10 cellular contexts compared by ENCODE assay signal in the genomic region with DNA sequence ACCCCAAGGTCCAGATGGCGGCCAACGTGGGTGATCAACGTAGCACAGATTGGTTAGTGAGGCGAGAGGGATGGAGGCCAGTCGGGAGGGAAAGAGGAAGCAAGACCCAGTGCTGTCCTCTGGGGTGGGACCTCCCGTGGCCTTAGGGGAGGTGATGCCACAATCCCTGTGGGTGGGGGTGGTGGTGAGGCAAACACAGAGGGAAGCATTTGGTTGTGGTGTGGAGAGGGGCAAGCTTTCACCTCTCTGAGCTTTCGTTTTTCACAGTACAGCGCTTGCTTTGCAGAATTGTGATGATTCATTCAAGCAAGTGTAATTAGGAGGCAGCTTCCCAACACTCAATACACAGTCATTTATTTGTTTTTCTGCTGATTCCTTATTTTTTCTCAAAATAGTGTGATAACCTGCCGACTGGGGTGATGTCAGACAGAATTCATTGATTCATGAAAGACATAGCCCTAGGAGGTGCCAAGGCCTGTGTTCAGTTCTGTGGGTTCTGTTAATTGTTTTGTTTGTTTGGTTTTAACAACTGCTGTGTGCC. TPM values are rescaled to one million over a fixed set of nuclear protein-coding genes. Genes with fewer than 3 reads are reported as not detected.
DNase-seq lines count a peak whose midpoint lies in the region; ATAC-seq, FAIRE-seq and TF ChIP-seq lines count a peak whose summit lies in the region.
"Had no signal": no experiment of that assay in that cellular context is flagged by ENCODE, and none has a peak within 500 bp of the region (broad histone marks: within the 10 kb centered on the region; RNA-seq: fewer than 3 reads in every experiment).

No MANE protein-coding gene starts in this region.

- H3K79me2 ChIP-seq in ACC112 (ENCODE audit: control insufficient read depth, insufficient read depth, low read length, unreplicated experiment) = peaks cover 70% of the 10 kb centered on the region

- H3K4me1 Mint-ChIP-seq in activated T-helper 1 cell treated with anti-CD3 and anti-CD28 coated beads, Interleukin-12 subunit alpha, Interleukin-12 subunit beta, Interleukin-2, Interleukin-4 antibody, amounts not matched to agents 30 ng/mL and 10 ng/mL and 1 ng/mL, durations not matched to agents 14 hours and 24 hours and 36 hours (ENCODE audit: low read depth) = peaks cover 36% of the 10 kb centered on the region

- H3K27me3 ChIP-seq in ACC112 (ENCODE audit: insufficient read depth, low read length) = no peaks in the 10 kb centered on the region

- no peak for TF ChIP-seq CTCF in HEK293 (tag by site-specific recombination; IDR thresholded peaks at IDR 0.05)

- peak overlapping the region; percentile 98 for H3K4me3 ChIP-seq in ACC112 (ENCODE audit: low read depth, low read length)
- no peak overlapping the region for H3K4me3 ChIP-seq in HEK293 (ENCODE audit: low read depth, low read length)

- H3K36me3 ChIP-seq in ACC112 (ENCODE audit: insufficient read depth, low read length) = peaks cover 13% of the 10 kb centered on the region; the same call in 1 of the 2 replicates
- H3K36me3 ChIP-seq in HEK293 (ENCODE audit: control insufficient read depth in 2 of 2, insufficient read depth in 1 of 2, low read length in 2 of 2) = peaks cover 29 to 61% of the 10 kb centered on the region in 2 experiments

- H2AFZ ChIP-seq in ACC112 (ENCODE audit: low read length, unreplicated experiment) = no peak overlapping the region

- peaks cover 18% of the 10 kb centered on the region for H3K4me1 ChIP-seq in ACC112 (ENCODE audit: control insufficient read depth, insufficient read depth, low read length, unreplicated experiment)
- peaks cover 29% of the 10 kb centered on the region for H3K4me1 ChIP-seq in HEK293 (ENCODE audit: control insufficient read depth, insufficient read depth, low read length)

- no peaks in the 10 kb centered on the region for H3K9me3 Mint-ChIP-seq in activated T-helper 1 cell treated with anti-CD3 and anti-CD28 coated beads, Interleukin-12 subunit alpha, Interleukin-12 subunit beta, Interleukin-2, Interleukin-4 antibody, amounts not matched to agents 30 ng/mL and 10 ng/mL and 1 ng/mL, durations not matched to agents 14 hours and 24 hours and 36 hours

- FAIRE-seq in GM19239 (lab: Jason Lieb, UNC) = no peak

- H3K9me3 ChIP-seq in HEK293 (ENCODE audit: control insufficient read depth, insufficient read depth, low read depth, low read length) = no peaks in the 10 kb centered on the region

- no peak for ATAC-seq in activated CD4-positive, CD25-positive, alpha-beta regulatory T cell treated with anti-CD3 and anti-CD28 coated beads, Interleukin-2, amount 50 U/mL, for 24 hours

- no peak for DNase-seq in activated T-helper 1 cell treated with anti-CD3 and anti-CD28 coated beads, Interleukin-12 subunit alpha, Interleukin-12 subunit beta, Interleukin-2, Interleukin-4 antibody, amounts not matched to agents 30 ng/mL and 10 ng/mL and 1 ng/mL, durations not matched to agents 14 hours and 24 hours and 36 hours (ENCODE audit: low spot score)
- DNase-seq in kidney tubule cell (ENCODE audit: low spot score) (peak; percentile 66), NCI-H510A treated with DMSO at 0.1 percent for 48 hours (lab: John Stamatoyannopoulos, UW) (no peak), COLO829 (ENCODE audit: low spot score) (no peak), GM19239 (ENCODE audit: insufficient read length, low spot score) (no peak)
- DNase-seq: cerebellar nuclear complex; stimulated activated naive CD4-positive, alpha-beta T cell treated with Interleukin-2 at 50 U/mL for 16 hours had no signal

- H3K36me3 Mint-ChIP-seq in activated T-helper 1 cell treated with anti-CD3 and anti-CD28 coated beads, Interleukin-12 subunit alpha, Interleukin-12 subunit beta, Interleukin-2, Interleukin-4 antibody, amounts not matched to agents 30 ng/mL and 10 ng/mL and 1 ng/mL, durations not matched to agents 14 hours and 24 hours and 36 hours (ENCODE audit: low read depth) = peaks cover 52% of the 10 kb centered on the region

- peak overlapping the region; percentile 97 for H3K27ac Mint-ChIP-seq in activated T-helper 1 cell treated with anti-CD3 and anti-CD28 coated beads, Interleukin-12 subunit alpha, Interleukin-12 subunit beta, Interleukin-2, Interleukin-4 antibody, amounts not matched to agents 30 ng/mL and 10 ng/mL and 1 ng/mL, durations not matched to agents 14 hours and 24 hours and 36 hours

- peak overlapping the region; percentile 99 for H3K4me3 Mint-ChIP-seq in activated T-helper 1 cell treated with anti-CD3 and anti-CD28 coated beads, Interleukin-12 subunit alpha, Interleukin-12 subunit beta, Interleukin-2, Interleukin-4 antibody, amounts not matched to agents 30 ng/mL and 10 ng/mL and 1 ng/mL, durations not matched to agents 14 hours and 24 hours and 36 hours

- no peaks in the 10 kb centered on the region for H3K27me3 Mint-ChIP-seq in activated T-helper 1 cell treated with anti-CD3 and anti-CD28 coated beads, Interleukin-12 subunit alpha, Interleukin-12 subunit beta, Interleukin-2, Interleukin-4 antibody, amounts not matched to agents 30 ng/mL and 10 ng/mL and 1 ng/mL, durations not matched to agents 14 hours and 24 hours and 36 hours (ENCODE audit: insufficient read depth)

- POLR2A ChIA-PET in HEK293 (lab: Yijun Ruan, JAX) = interaction anchor here (1.9 kb wide), 1 partner anchor 12 kb away, joined by 8 read pairs; a partner anchor contains a TSS

- H3K27ac ChIP-seq in ACC112 (ENCODE audit: low read depth, low read length) (peak overlapping the region; percentile 64), HEK293 (ENCODE audit: extremely low read depth, low read depth, low read length) (peak overlapping the region; percentile 54)

- intact Hi-C loops in activated T-helper 1 cell treated with anti-CD3 and anti-CD28 coated beads, Interleukin-12 subunit alpha, Interleukin-12 subunit beta, Interleukin-2, Interleukin-4 antibody, amounts not matched to agents 30 ng/mL and 10 ng/mL and 1 ng/mL, durations not matched to agents 14 hours and 24 hours and 36 hours (cut with micrococcal nuclease) = no loop called here

- CTCF ChIA-PET in HEK293 (lab: Yijun Ruan, JAX) = interaction anchor here (1.0 to 4.8 kb wide), 2 partner anchors 13 to 27 kb away, joined by 3 to 43 read pairs; no protein-coding TSS in a partner anchor

TF ChIP-seq in HEK293, 187 proteins besides CTCF, POLR2A, EP300 and RAD21 (continues in another document):
- TF ChIP-seq ZNF791 (tag by site-specific recombination; IDR thresholded peaks at IDR 0.05) (no peak), GLIS1 (tag by site-specific recombination; IDR thresholded peaks at IDR 0.05) (peak; percentile 82), ZNF24 (tag by site-specific recombination; IDR thresholded peaks at IDR 0.05) (peak; percentile 62; the same call in 1 of the 2 replicates), EGR2 (tag by site-specific recombination; IDR thresholded peaks at IDR 0.05; ENCODE audit: low read depth) (no peak), ZEB2 (tag by site-specific recombination; IDR thresholded peaks at IDR 0.05) (0 out of 2 replicates have a peak, but pooled peaks have one; percentile 30), ZNF623 (tag by site-specific recombination; IDR thresholded peaks at IDR 0.05) (no peak), ZNF785 (tag by site-specific recombination; IDR thresholded peaks at IDR 0.05) (no peak), ZNF701 (tag by site-specific recombination; IDR thresholded peaks at IDR 0.05) (no peak)
- TF ChIP-seq, protein P1, sequence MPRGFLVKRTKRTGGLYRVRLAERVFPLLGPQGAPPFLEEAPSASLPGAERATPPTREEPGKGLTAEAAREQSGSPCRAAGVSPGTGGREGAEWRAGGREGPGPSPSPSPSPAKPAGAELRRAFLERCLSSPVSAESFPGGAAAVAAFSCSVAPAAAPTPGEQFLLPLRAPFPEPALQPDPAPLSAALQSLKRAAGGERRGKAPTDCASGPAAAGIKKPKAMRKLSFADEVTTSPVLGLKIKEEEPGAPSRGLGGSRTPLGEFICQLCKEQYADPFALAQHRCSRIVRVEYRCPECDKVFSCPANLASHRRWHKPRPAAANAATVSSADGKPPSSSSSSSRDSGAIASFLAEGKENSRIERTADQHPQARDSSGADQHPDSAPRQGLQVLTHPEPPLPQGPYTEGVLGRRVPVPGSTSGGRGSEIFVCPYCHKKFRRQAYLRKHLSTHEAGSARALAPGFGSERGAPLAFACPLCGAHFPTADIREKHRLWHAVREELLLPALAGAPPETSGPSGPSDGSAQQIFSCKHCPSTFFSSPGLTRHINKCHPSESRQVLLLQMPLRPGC (tag by site-specific recombination; IDR thresholded peaks at IDR 0.05) = no peak
- TF ChIP-seq, protein P2, sequence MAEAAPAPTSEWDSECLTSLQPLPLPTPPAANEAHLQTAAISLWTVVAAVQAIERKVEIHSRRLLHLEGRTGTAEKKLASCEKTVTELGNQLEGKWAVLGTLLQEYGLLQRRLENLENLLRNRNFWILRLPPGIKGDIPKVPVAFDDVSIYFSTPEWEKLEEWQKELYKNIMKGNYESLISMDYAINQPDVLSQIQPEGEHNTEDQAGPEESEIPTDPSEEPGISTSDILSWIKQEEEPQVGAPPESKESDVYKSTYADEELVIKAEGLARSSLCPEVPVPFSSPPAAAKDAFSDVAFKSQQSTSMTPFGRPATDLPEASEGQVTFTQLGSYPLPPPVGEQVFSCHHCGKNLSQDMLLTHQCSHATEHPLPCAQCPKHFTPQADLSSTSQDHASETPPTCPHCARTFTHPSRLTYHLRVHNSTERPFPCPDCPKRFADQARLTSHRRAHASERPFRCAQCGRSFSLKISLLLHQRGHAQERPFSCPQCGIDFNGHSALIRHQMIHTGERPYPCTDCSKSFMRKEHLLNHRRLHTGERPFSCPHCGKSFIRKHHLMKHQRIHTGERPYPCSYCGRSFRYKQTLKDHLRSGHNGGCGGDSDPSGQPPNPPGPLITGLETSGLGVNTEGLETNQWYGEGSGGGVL (tag by site-specific recombination; IDR thresholded peaks at IDR 0.05) = peak; percentile 71

RNA-seq across cellular contexts. Expression of a gene that starts 2.4 kb away (rescaled TPM):
- total RNA-seq in activated T-helper 1 cell treated with anti-CD3 and anti-CD28 coated beads, Interleukin-12 subunit alpha, Interleukin-12 subunit beta, Interleukin-2, Interleukin-4 antibody, amounts not matched to agents 30 ng/mL and 10 ng/mL and 1 ng/mL, durations not matched to agents 14 hours and 24 hours and 36 hours = 192 and 193 TPM in 2 replicates

RNA-seq across cellular contexts. Expression of a gene that starts 12.2 kb away (rescaled TPM):
- 8.4 and 11.5 TPM in 2 replicates for total RNA-seq in activated T-helper 1 cell treated with anti-CD3 and anti-CD28 coated beads, Interleukin-12 subunit alpha, Interleukin-12 subunit beta, Interleukin-2, Interleukin-4 antibody, amounts not matched to agents 30 ng/mL and 10 ng/mL and 1 ng/mL, durations not matched to agents 14 hours and 24 hours and 36 hours

RNA-seq across cellular contexts. Expression of a gene that starts 21.7 kb away (rescaled TPM):
- total RNA-seq in activated T-helper 1 cell treated with anti-CD3 and anti-CD28 coated beads, Interleukin-12 subunit alpha, Interleukin-12 subunit beta, Interleukin-2, Interleukin-4 antibody, amounts not matched to agents 30 ng/mL and 10 ng/mL and 1 ng/mL, durations not matched to agents 14 hours and 24 hours and 36 hours = not detected in 2 replicates

RNA-seq across cellular contexts. Expression of a gene that starts 36.1 kb away (rescaled TPM):
- total RNA-seq in activated T-helper 1 cell treated with anti-CD3 and anti-CD28 coated beads, Interleukin-12 subunit alpha, Interleukin-12 subunit beta, Interleukin-2, Interleukin-4 antibody, amounts not matched to agents 30 ng/mL and 10 ng/mL and 1 ng/mL, durations not matched to agents 14 hours and 24 hours and 36 hours = 0.49 and 0.59 TPM in 2 replicates

RNA-seq across cellular contexts. Expression of a gene that starts 51.2 kb away (rescaled TPM):
- total RNA-seq in activated T-helper 1 cell treated with anti-CD3 and anti-CD28 coated beads, Interleukin-12 subunit alpha, Interleukin-12 subunit beta, Interleukin-2, Interleukin-4 antibody, amounts not matched to agents 30 ng/mL and 10 ng/mL and 1 ng/mL, durations not matched to agents 14 hours and 24 hours and 36 hours = 45.7 and 49.1 TPM in 2 replicates
